In genomic region chr5:135322744-135323143, GRCh38 we compare ENCODE assay signal across 24 cellular contexts.
"Had no signal": no experiment of that assay in that cellular context is flagged by ENCODE, and none has a peak within 500 bp of the region (broad histone marks: within the 10 kb centered on the region; RNA-seq: fewer than 3 reads in every experiment).

No MANE protein-coding gene starts in this region.

- H3K36me3 ChIP-seq: SJCRH30 had no signal

- H3K4me3 Mint-ChIP-seq: IgD-negative memory B cell had no signal

- H3K27me3 Mint-ChIP-seq: IgD-negative memory B cell had no signal

- FAIRE-seq: HepG2, RCC 7860 had no signal

- H3K36me3 Mint-ChIP-seq: IgD-negative memory B cell had no signal

- ATAC-seq: HepG2, Right ventricle myocardium inferior, SK-N-SH treated with all-trans-retinoic acid at 6 μM for 48 hours had no signal

- H3K9me3 Mint-ChIP-seq: IgD-negative memory B cell had no signal

- H3K27ac ChIP-seq: SJCRH30 had no signal

- H3K9me3 ChIP-seq: SJCRH30 had no signal

- H3K27me3 ChIP-seq: SJCRH30 had no signal

- H3K4me3 ChIP-seq: SJCRH30 had no signal

- H3K4me1 Mint-ChIP-seq: IgD-negative memory B cell had no signal

- H3K27ac Mint-ChIP-seq: IgD-negative memory B cell had no signal

- DNase-seq: KBM-7, MV-4-11, NCI-H1092, NCI-H1105 treated with DMSO at 0.1 percent for 48 hours, NCI-H1417 treated with DMSO at 0.1 percent for 48 hours, NCI-H146, NCI-H1694 treated with DMSO at 0.1 percent for 48 hours, NCI-H2029, NCI-H2081 treated with DMSO at 0.1 percent for 48 hours, NCI-H2171, NCI-H226, NCI-H446, NCI-H510A, NCI-H524 treated with DMSO at 0.1 percent for 48 hours, NCI-H69, NCI-H774, RPMI8226, SHP77 treated with DMSO at 0.1 percent for 48 hours, SJCRH30 had no signal
